31 cellular contexts compared by ENCODE assay signal in genomic region chr18:77143196-77143595, GRCh38.
"Had no signal": no experiment of that assay in that cellular context is flagged by ENCODE, and none has a peak within 500 bp of the region (broad histone marks: within the 10 kb centered on the region; RNA-seq: fewer than 3 reads in every experiment).

No MANE protein-coding gene starts in this region.

- DNase-seq: dermis blood vessel endothelial cell; effector memory CD4-positive, alpha-beta T cell; foreskin keratinocyte; heart left ventricle; kidney; left lung; mesenchymal stem cell; mucosa of descending colon; naive B cell; stimulated activated CD4-positive, alpha-beta T cell treated with anti-CD3 and anti-CD28 coated beads, Interleukin-12 subunit alpha, Interleukin-12 subunit beta, amount 100 ng/mL, for 4 hours; stimulated activated CD4-positive, alpha-beta T cell treated with anti-CD3 and anti-CD28 coated beads, Interleukin-1b, Interleukin-23, amount 100 ng/mL, for 48 hours; stimulated activated CD4-positive, alpha-beta T cell treated with anti-CD3 and anti-CD28 coated beads, Interleukin-4, amount 100 ng/mL, for 1 hour; stimulated activated naive CD4-positive, alpha-beta T cell treated with Interleukin-2 at 50 U/mL for 16 hours; stomach; tibial artery; upper lobe of left lung had no signal

- H3K4me3 ChIP-seq: coronary artery, esophagus muscularis mucosa, gastroesophageal sphincter, heart left ventricle, hepatocyte, left lung, mucosa of descending colon, prostate gland, right atrium auricular region, smooth muscle cell, stomach, testis, tibial artery, upper lobe of left lung had no signal

- H3K27ac ChIP-seq: coronary artery, esophagus muscularis mucosa, foreskin keratinocyte, gastroesophageal sphincter, heart left ventricle, hepatocyte, left lung, prostate gland, right atrium auricular region, stomach, testis, tibial artery, upper lobe of left lung had no signal

- H3K27me3 ChIP-seq: esophagus muscularis mucosa, foreskin keratinocyte, gastroesophageal sphincter, heart left ventricle, hepatocyte, left lung, right atrium auricular region, stomach, testis, tibial artery, upper lobe of left lung had no signal

- H2AFZ ChIP-seq: hepatocyte had no signal

- FAIRE-seq: endothelial cell of umbilical vein, kidney, urothelium cell line had no signal

- H3K4me3 Mint-ChIP-seq: mesothelial cell of epicardium; naive B cell; natural killer cell treated with Interleukin-12 subunit alpha and Interleukin-12 subunit beta and Interleukin-15 and Interleukin-18, amount 100 ng/mL, for 72 hours; neural crest cell; stimulated activated effector memory CD8-positive, alpha-beta T cell treated with anti-CD3 and anti-CD28 coated beads, Interleukin-12 subunit alpha, Interleukin-12 subunit beta, amount 100 ng/mL, for 72 hours had no signal

- H3K9me3 ChIP-seq: prostate gland, testis had no signal

- H3K79me2 ChIP-seq: hepatocyte had no signal

- H3K36me3 ChIP-seq: esophagus muscularis mucosa, gastroesophageal sphincter, heart left ventricle, left lung, prostate gland, right atrium auricular region, stomach, tibial artery, upper lobe of left lung had no signal

- H3K4me1 Mint-ChIP-seq: mesothelial cell of epicardium, neural crest cell had no signal

- H3K4me2 ChIP-seq: hepatocyte, smooth muscle cell had no signal

- H3K27me3 Mint-ChIP-seq: naive B cell; natural killer cell treated with Interleukin-12 subunit alpha and Interleukin-12 subunit beta and Interleukin-15 and Interleukin-18, amount 100 ng/mL, for 72 hours had no signal

- ATAC-seq: foreskin keratinocyte; gastroesophageal sphincter; heart left ventricle; left lung; mucosa of descending colon; natural killer cell treated with Interleukin-12 subunit alpha and Interleukin-12 subunit beta and Interleukin-15 and Interleukin-18, amount 100 ng/mL, for 72 hours; sciatic nerve; stimulated activated effector memory CD8-positive, alpha-beta T cell treated with anti-CD3 and anti-CD28 coated beads, Interleukin-12 subunit alpha, Interleukin-12 subunit beta, amount 100 ng/mL, for 72 hours had no signal

- H3K27ac Mint-ChIP-seq: mesothelial cell of epicardium had no signal
